Comparison of ENCODE assay signal across 1 cellular context in the genomic region with DNA sequence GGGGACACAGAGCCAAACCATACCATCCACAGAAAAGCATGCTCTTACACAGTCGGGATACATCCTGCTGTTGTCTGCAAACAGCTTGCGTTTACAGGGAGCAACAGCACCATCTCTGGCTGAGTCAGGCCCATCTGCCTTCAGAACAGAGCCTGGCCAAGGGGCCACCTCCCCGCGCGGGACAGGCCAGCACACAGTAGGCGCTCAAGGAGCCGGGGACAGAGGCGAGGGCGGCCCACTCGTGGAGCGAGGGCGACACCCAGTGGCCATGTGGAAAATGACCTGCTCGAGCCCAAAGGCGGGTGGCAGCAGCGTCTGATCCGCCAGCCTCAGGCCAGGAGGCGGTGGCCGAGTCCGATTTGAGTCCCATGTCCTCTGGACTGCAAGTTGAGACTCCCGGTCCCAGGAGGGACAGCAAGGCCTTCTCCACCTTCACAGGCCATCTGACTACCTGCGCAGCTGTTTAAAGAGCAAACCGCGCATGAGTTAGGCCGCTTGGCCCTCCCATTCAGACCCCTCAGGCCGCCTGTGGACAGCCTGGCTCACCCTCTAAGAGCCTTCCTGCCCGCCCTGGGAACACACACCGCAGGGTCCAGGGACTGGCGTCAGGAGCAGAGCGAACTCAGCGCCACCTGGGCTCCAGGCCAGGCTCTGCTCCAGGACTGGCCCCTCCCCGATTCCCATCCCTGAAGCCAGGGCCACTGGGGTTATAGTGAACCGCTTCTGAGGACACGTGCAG.
TF ChIP-seq lines count a peak whose summit lies in the region.

No MANE protein-coding gene starts in this region.

TF ChIP-seq in HepG2, 621 proteins besides CTCF, POLR2A, EP300 and RAD21 (continued from another document and continues in another):
- TF ChIP-seq CHD2 (IDR thresholded peaks at IDR 0.05; ENCODE audit: low read depth, low read length), result no peak
- TF ChIP-seq, protein P1, sequence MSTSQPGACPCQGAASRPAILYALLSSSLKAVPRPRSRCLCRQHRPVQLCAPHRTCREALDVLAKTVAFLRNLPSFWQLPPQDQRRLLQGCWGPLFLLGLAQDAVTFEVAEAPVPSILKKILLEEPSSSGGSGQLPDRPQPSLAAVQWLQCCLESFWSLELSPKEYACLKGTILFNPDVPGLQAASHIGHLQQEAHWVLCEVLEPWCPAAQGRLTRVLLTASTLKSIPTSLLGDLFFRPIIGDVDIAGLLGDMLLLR (CRISPR knock-in tag; IDR thresholded peaks at IDR 0.05), result peak; percentile 68; the same call in 1 of the 2 replicates
- TF ChIP-seq, protein P2, sequence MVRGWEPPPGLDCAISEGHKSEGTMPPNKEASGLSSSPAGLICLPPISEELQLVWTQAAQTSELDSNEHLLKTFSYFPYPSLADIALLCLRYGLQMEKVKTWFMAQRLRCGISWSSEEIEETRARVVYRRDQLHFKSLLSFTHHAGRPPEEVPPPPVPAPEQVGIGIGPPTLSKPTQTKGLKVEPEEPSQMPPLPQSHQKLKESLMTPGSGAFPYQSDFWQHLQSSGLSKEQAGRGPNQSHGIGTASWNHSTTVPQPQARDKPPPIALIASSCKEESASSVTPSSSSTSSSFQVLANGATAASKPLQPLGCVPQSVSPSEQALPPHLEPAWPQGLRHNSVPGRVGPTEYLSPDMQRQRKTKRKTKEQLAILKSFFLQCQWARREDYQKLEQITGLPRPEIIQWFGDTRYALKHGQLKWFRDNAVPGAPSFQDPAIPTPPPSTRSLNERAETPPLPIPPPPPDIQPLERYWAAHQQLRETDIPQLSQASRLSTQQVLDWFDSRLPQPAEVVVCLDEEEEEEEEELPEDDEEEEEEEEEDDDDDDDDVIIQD (CRISPR knock-in tag; IDR thresholded peaks at IDR 0.05; ENCODE audit: low read depth), result peak; percentile 50; the same call in 1 of the 2 replicates
- TF ChIP-seq, protein P3, sequence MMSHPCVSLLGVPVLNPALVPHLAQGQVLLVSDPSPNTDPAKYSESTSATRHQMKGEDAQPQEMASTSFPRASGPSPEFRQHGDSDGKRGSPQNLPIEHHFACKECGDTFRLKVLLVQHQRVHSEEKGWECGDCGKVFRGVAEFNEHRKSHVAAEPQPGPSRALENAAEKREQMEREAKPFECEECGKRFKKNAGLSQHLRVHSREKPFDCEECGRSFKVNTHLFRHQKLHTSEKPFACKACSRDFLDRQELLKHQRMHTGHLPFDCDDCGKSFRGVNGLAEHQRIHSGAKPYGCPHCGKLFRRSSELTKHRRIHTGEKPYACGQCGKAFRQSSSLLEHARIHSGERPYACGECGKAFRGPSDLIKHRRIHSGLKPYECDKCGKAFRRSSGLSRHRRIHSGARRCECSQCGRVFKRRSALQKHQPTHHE (CRISPR knock-in tag; IDR thresholded peaks at IDR 0.05; ENCODE audit: borderline replicate concordance), result peak; percentile 59; the same call in 1 of the 2 replicates
- TF ChIP-seq HES4 (CRISPR knock-in tag; IDR thresholded peaks at IDR 0.05; ENCODE audit: borderline replicate concordance), result peak; percentile 69
- TF ChIP-seq U2AF2 (IDR thresholded peaks at IDR 0.05; ENCODE audit: low read depth, low read length), result no peak
- TF ChIP-seq GABPB1 (CRISPR knock-in tag; IDR thresholded peaks at IDR 0.05), result peak; percentile 73
- no peak for TF ChIP-seq KDM6A (CRISPR knock-in tag; IDR thresholded peaks at IDR 0.05; ENCODE audit: low read depth)
- no peak for TF ChIP-seq TMF1 (CRISPR knock-in tag; IDR thresholded peaks at IDR 0.05; ENCODE audit: low read depth)
- no peak; the same call in 1 of the 2 replicates for TF ChIP-seq ZNF772 (CRISPR knock-in tag; IDR thresholded peaks at IDR 0.05)
- TF ChIP-seq ZFX (CRISPR knock-in tag; IDR thresholded peaks at IDR 0.05; ENCODE audit: low read depth), result peak; percentile 81
- TF ChIP-seq, protein P4, sequence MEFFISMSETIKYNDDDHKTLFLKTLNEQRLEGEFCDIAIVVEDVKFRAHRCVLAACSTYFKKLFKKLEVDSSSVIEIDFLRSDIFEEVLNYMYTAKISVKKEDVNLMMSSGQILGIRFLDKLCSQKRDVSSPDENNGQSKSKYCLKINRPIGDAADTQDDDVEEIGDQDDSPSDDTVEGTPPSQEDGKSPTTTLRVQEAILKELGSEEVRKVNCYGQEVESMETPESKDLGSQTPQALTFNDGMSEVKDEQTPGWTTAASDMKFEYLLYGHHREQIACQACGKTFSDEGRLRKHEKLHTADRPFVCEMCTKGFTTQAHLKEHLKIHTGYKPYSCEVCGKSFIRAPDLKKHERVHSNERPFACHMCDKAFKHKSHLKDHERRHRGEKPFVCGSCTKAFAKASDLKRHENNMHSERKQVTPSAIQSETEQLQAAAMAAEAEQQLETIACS (CRISPR knock-in tag; IDR thresholded peaks at IDR 0.05), result no peak
- TF ChIP-seq, protein P5, sequence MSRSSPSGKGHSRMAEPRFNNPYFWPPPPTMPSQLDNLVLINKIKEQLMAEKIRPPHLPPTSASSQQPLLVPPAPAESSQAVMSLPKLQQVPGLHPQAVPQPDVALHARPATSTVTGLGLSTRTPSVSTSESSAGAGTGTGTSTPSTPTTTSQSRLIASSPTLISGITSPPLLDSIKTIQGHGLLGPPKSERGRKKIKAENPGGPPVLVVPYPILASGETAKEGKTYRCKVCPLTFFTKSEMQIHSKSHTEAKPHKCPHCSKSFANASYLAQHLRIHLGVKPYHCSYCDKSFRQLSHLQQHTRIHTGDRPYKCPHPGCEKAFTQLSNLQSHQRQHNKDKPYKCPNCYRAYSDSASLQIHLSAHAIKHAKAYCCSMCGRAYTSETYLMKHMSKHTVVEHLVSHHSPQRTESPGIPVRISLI (CRISPR knock-in tag; IDR thresholded peaks at IDR 0.05; ENCODE audit: borderline replicate concordance), result peak; percentile 45; the same call in 1 of the 2 replicates
- TF ChIP-seq, protein P6, sequence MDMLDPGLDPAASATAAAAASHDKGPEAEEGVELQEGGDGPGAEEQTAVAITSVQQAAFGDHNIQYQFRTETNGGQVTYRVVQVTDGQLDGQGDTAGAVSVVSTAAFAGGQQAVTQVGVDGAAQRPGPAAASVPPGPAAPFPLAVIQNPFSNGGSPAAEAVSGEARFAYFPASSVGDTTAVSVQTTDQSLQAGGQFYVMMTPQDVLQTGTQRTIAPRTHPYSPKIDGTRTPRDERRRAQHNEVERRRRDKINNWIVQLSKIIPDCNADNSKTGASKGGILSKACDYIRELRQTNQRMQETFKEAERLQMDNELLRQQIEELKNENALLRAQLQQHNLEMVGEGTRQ (IDR thresholded peaks at IDR 0.05; ENCODE audit: low read depth, low read length), result no peak
- TF ChIP-seq, protein P6 (CRISPR knock-in tag; IDR thresholded peaks at IDR 0.05; ENCODE audit: borderline replicate concordance), result no peak
- TF ChIP-seq PHF8 (CRISPR knock-in tag; IDR thresholded peaks at IDR 0.05), result peak; percentile 68
- TF ChIP-seq, protein P7, sequence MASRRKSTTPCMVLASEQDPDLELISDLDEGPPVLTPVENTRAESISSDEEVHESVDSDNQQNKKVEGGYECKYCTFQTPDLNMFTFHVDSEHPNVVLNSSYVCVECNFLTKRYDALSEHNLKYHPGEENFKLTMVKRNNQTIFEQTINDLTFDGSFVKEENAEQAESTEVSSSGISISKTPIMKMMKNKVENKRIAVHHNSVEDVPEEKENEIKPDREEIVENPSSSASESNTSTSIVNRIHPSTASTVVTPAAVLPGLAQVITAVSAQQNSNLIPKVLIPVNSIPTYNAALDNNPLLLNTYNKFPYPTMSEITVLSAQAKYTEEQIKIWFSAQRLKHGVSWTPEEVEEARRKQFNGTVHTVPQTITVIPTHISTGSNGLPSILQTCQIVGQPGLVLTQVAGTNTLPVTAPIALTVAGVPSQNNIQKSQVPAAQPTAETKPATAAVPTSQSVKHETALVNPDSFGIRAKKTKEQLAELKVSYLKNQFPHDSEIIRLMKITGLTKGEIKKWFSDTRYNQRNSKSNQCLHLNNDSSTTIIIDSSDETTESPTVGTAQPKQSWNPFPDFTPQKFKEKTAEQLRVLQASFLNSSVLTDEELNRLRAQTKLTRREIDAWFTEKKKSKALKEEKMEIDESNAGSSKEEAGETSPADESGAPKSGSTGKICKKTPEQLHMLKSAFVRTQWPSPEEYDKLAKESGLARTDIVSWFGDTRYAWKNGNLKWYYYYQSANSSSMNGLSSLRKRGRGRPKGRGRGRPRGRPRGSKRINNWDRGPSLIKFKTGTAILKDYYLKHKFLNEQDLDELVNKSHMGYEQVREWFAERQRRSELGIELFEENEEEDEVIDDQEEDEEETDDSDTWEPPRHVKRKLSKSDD (CRISPR knock-in tag; IDR thresholded peaks at IDR 0.05; ENCODE audit: low read depth), result no peak
- TF ChIP-seq ZNF616 (CRISPR knock-in tag; IDR thresholded peaks at IDR 0.05; ENCODE audit: low read depth), result peak; percentile 76; the same call in 1 of the 2 replicates
- peak; percentile 75; the same call in 1 of the 2 replicates for TF ChIP-seq ZNF556 (CRISPR knock-in tag; IDR thresholded peaks at IDR 0.05; ENCODE audit: borderline replicate concordance)
- TF ChIP-seq ZNF333 (CRISPR knock-in tag; IDR thresholded peaks at IDR 0.05; ENCODE audit: borderline replicate concordance), result no peak
- no peak for TF ChIP-seq CHD4 (IDR thresholded peaks at IDR 0.05; ENCODE audit: borderline replicate concordance, low read length)
- no peak for TF ChIP-seq ZNF468 (CRISPR knock-in tag; IDR thresholded peaks at IDR 0.05)
- no peak for TF ChIP-seq SKI (IDR thresholded peaks at IDR 0.05; ENCODE audit: partially characterized antibody)
- peak; percentile 93 for TF ChIP-seq ZMYM4 (CRISPR knock-in tag; IDR thresholded peaks at IDR 0.05)
- TF ChIP-seq, protein P8, sequence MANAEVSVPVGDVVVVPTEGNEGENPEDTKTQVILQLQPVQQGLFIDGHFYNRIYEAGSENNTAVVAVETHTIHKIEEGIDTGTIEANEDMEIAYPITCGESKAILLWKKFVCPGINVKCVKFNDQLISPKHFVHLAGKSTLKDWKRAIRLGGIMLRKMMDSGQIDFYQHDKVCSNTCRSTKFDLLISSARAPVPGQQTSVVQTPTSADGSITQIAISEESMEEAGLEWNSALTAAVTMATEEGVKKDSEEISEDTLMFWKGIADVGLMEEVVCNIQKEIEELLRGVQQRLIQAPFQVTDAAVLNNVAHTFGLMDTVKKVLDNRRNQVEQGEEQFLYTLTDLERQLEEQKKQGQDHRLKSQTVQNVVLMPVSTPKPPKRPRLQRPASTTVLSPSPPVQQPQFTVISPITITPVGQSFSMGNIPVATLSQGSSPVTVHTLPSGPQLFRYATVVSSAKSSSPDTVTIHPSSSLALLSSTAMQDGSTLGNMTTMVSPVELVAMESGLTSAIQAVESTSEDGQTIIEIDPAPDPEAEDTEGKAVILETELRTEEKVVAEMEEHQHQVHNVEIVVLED (CRISPR knock-in tag; IDR thresholded peaks at IDR 0.05; ENCODE audit: borderline replicate concordance), result 0 out of 2 replicates have a peak, but pooled peaks have one; percentile 20
- no peak for TF ChIP-seq ZNF7 (CRISPR knock-in tag; IDR thresholded peaks at IDR 0.05)
- TF ChIP-seq, protein P9, sequence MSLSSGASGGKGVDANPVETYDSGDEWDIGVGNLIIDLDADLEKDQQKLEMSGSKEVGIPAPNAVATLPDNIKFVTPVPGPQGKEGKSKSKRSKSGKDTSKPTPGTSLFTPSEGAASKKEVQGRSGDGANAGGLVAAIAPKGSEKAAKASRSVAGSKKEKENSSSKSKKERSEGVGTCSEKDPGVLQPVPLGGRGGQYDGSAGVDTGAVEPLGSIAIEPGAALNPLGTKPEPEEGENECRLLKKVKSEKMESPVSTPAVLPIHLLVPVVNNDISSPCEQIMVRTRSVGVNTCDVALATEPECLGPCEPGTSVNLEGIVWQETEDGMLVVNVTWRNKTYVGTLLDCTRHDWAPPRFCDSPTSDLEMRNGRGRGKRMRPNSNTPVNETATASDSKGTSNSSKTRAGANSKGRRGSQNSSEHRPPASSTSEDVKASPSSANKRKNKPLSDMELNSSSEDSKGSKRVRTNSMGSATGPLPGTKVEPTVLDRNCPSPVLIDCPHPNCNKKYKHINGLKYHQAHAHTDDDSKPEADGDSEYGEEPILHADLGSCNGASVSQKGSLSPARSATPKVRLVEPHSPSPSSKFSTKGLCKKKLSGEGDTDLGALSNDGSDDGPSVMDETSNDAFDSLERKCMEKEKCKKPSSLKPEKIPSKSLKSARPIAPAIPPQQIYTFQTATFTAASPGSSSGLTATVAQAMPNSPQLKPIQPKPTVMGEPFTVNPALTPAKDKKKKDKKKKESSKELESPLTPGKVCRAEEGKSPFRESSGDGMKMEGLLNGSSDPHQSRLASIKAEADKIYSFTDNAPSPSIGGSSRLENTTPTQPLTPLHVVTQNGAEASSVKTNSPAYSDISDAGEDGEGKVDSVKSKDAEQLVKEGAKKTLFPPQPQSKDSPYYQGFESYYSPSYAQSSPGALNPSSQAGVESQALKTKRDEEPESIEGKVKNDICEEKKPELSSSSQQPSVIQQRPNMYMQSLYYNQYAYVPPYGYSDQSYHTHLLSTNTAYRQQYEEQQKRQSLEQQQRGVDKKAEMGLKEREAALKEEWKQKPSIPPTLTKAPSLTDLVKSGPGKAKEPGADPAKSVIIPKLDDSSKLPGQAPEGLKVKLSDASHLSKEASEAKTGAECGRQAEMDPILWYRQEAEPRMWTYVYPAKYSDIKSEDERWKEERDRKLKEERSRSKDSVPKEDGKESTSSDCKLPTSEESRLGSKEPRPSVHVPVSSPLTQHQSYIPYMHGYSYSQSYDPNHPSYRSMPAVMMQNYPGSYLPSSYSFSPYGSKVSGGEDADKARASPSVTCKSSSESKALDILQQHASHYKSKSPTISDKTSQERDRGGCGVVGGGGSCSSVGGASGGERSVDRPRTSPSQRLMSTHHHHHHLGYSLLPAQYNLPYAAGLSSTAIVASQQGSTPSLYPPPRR (CRISPR knock-in tag; IDR thresholded peaks at IDR 0.05; ENCODE audit: borderline replicate concordance), result no peak
